ENCODE assay signal across 1 cellular context in genomic region chr7:103037823-103038739, GRCh38.
TF ChIP-seq lines count a peak whose summit lies in the region.
"Not testable (repeated sequence)": the region's sequence is repeated elsewhere in the genome, so short reads cannot be mapped to it uniquely, and the experiment has no call there.

No MANE protein-coding gene starts in this region.

TF ChIP-seq in HepG2, 621 proteins besides CTCF, POLR2A, EP300 and RAD21 (continued from another document):
- TF ChIP-seq ZHX1 (CRISPR knock-in tag; IDR thresholded peaks at IDR 0.05; ENCODE audit: low read depth) (0 out of 2 replicates have a peak, but pooled peaks have one; percentile 78), SOX6 (CRISPR knock-in tag; IDR thresholded peaks at IDR 0.05) (peak; percentile 75), HIVEP1 (CRISPR knock-in tag; IDR thresholded peaks at IDR 0.05) (peak; percentile 55; the same call in 1 of the 2 replicates), ZNF891 (CRISPR knock-in tag; IDR thresholded peaks at IDR 0.05) (peak; percentile 76; the same call in 1 of the 2 replicates), ZNF598 (CRISPR knock-in tag; IDR thresholded peaks at IDR 0.05; ENCODE audit: borderline replicate concordance) (peak; percentile 82; the same call in 1 of the 2 replicates), PHF8 (CRISPR knock-in tag; IDR thresholded peaks at IDR 0.05) (peak; percentile 49; the same call in 1 of the 2 replicates)
- TF ChIP-seq, protein P1, sequence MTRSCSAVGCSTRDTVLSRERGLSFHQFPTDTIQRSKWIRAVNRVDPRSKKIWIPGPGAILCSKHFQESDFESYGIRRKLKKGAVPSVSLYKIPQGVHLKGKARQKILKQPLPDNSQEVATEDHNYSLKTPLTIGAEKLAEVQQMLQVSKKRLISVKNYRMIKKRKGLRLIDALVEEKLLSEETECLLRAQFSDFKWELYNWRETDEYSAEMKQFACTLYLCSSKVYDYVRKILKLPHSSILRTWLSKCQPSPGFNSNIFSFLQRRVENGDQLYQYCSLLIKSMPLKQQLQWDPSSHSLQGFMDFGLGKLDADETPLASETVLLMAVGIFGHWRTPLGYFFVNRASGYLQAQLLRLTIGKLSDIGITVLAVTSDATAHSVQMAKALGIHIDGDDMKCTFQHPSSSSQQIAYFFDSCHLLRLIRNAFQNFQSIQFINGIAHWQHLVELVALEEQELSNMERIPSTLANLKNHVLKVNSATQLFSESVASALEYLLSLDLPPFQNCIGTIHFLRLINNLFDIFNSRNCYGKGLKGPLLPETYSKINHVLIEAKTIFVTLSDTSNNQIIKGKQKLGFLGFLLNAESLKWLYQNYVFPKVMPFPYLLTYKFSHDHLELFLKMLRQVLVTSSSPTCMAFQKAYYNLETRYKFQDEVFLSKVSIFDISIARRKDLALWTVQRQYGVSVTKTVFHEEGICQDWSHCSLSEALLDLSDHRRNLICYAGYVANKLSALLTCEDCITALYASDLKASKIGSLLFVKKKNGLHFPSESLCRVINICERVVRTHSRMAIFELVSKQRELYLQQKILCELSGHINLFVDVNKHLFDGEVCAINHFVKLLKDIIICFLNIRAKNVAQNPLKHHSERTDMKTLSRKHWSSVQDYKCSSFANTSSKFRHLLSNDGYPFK (CRISPR knock-in tag; IDR thresholded peaks at IDR 0.05; ENCODE audit: borderline replicate concordance): peak; percentile 81; the same call in 1 of the 2 replicates
- TF ChIP-seq SOX6 (IDR thresholded peaks at IDR 0.05): not testable (repeated sequence)
